Comparison of ENCODE assay signal across 9 cellular contexts in genomic region chr11:118529584-118530175, GRCh38. TPM values are rescaled to one million over a fixed set of nuclear protein-coding genes. Genes with fewer than 3 reads are reported as not detected.
DNase-seq lines count a peak whose midpoint lies in the region; ATAC-seq and TF ChIP-seq lines count a peak whose summit lies in the region.
"Had no signal": no experiment of that assay in that cellular context is flagged by ENCODE, and none has a peak within 500 bp of the region (broad histone marks: within the 10 kb centered on the region; RNA-seq: fewer than 3 reads in every experiment).

No MANE protein-coding gene starts in this region.

- H3K36me3 ChIP-seq in heart right ventricle = peaks cover 0 to 12% (median 0%) of the 10 kb centered on the region in 9 donors
- H3K36me3 ChIP-seq in mesenchymal stem cell (ENCODE audit: control insufficient read depth in 1 of 2, insufficient read depth in 2 of 2, low read depth in 1 of 2, low read length in 2 of 2) = peaks cover 19 to 35% of the 10 kb centered on the region in 2 experiments
- no peaks in the 10 kb centered on the region for H3K36me3 ChIP-seq in upper lobe of right lung

- no peak overlapping the region for H2BK5ac ChIP-seq in mesenchymal stem cell (ENCODE audit: low read depth, low read length, poor library complexity, severe bottlenecking)

- H3K23ac ChIP-seq in mesenchymal stem cell (ENCODE audit: low read length in 2 of 2) = no peak overlapping the region

- DNase-seq in heart right ventricle (no peak), cardiac septum (ENCODE audit: low spot score) (no peak), mesenchymal stem cell (no peak), upper lobe of right lung (no peak), LoVo (ENCODE audit: low spot score) (no peak)
- no peak for DNase-seq in activated naive CD8-positive, alpha-beta T cell treated with anti-CD3 and anti-CD28 coated beads for 36 hours

- intact Hi-C loops in heart right ventricle (cut with DNase I) = loop anchor here in 1 of 10 donors (5.0 kb wide), 1 partner anchor 38 kb away; the partner anchor contains the start of gene IFT46
- intact Hi-C loops in cardiac septum (cut with DNase I) = no loop called here
- intact Hi-C loops in upper lobe of right lung (cut with DNase I) = no loop called here

- no peak for ATAC-seq in heart right ventricle
- no peak for ATAC-seq in upper lobe of right lung
- no peak for ATAC-seq in HG03025 (IDR thresholded peaks at IDR 0.05; ENCODE audit: low FRiP score, unreplicated experiment)
- no peak for ATAC-seq in HG03520 (IDR thresholded peaks at IDR 0.05; ENCODE audit: unreplicated experiment)

- H3K36me3 Mint-ChIP-seq in activated naive CD8-positive, alpha-beta T cell treated with anti-CD3 and anti-CD28 coated beads for 36 hours = no peaks in the 10 kb centered on the region

- H3K4me3 ChIP-seq in heart right ventricle = peak overlapping the region in 9 of 10 donors; percentile 71 to 89 (median 81)
- peak overlapping the region in 1 of 2 experiments; percentile 91 for H3K4me3 ChIP-seq in mesenchymal stem cell (ENCODE audit: insufficient read depth in 1 of 2, low read depth in 1 of 2, low read length in 2 of 2)
- H3K4me3 ChIP-seq in upper lobe of right lung = peak overlapping the region; percentile 76

- no peak for TF ChIP-seq CTCF in heart right ventricle (IDR thresholded peaks at IDR 0.05)
- TF ChIP-seq CTCF in upper lobe of right lung (IDR thresholded peaks at IDR 0.05) = no peak

- H3K9me3 ChIP-seq in heart right ventricle = no peaks in the 10 kb centered on the region
- H3K9me3 ChIP-seq in mesenchymal stem cell (ENCODE audit: control insufficient read depth, low read length) = no peaks in the 10 kb centered on the region
- H3K9me3 ChIP-seq in upper lobe of right lung = no peaks in the 10 kb centered on the region
- H3K9me3 ChIP-seq: thyroid gland had no signal

- H4K8ac ChIP-seq in mesenchymal stem cell (ENCODE audit: low read length) = no peak overlapping the region

- H4K91ac ChIP-seq in mesenchymal stem cell (ENCODE audit: low read length) = no peak overlapping the region

- H2BK15ac ChIP-seq in mesenchymal stem cell (ENCODE audit: low read depth, poor library complexity, severe bottlenecking) = no peak overlapping the region

- H3K27me3 ChIP-seq in heart right ventricle = peaks cover 0 to 14% (median 0%) of the 10 kb centered on the region in 7 donors
- H3K27me3 ChIP-seq in mesenchymal stem cell (ENCODE audit: control insufficient read depth in 1 of 2, insufficient read depth in 1 of 2, low read length in 2 of 2) = no peaks in the 10 kb centered on the region
- no peaks in the 10 kb centered on the region for H3K27me3 ChIP-seq in upper lobe of right lung
- H3K27me3 ChIP-seq: thyroid gland had no signal

- no peaks in the 10 kb centered on the region for H3K9me3 Mint-ChIP-seq in activated naive CD8-positive, alpha-beta T cell treated with anti-CD3 and anti-CD28 coated beads for 36 hours

- H3K4ac ChIP-seq in mesenchymal stem cell (ENCODE audit: low read depth in 1 of 2, low read length in 2 of 2) = no peak overlapping the region

- H3K27me3 Mint-ChIP-seq in activated naive CD8-positive, alpha-beta T cell treated with anti-CD3 and anti-CD28 coated beads for 36 hours = no peaks in the 10 kb centered on the region

- H3K79me1 ChIP-seq in mesenchymal stem cell (replicated peaks; ENCODE audit: low read length, poor library complexity, severe bottlenecking) = peaks cover 37% of the 10 kb centered on the region

- no peak overlapping the region for H2BK12ac ChIP-seq in mesenchymal stem cell (ENCODE audit: low read length in 2 of 2)

- H3K14ac ChIP-seq in mesenchymal stem cell (ENCODE audit: low read length in 2 of 2) = no peak overlapping the region

- H3K18ac ChIP-seq in mesenchymal stem cell (ENCODE audit: low read depth in 1 of 2, low read length in 2 of 2) = no peak overlapping the region

- WGBS in heart right ventricle, 2 donors = 75 to 78% methylated on average over 5 of the region's 5 CpGs
- 69% methylated on average over 5 of the region's 5 CpGs for WGBS in mesenchymal stem cell

- H2AK5ac ChIP-seq in mesenchymal stem cell (ENCODE audit: low read length, severe bottlenecking) = no peak overlapping the region

- H3K27ac ChIP-seq in heart right ventricle = no peak overlapping the region
- H3K27ac ChIP-seq in mesenchymal stem cell (ENCODE audit: low read length, poor library complexity, severe bottlenecking) = no peak overlapping the region
- no peak overlapping the region for H3K27ac ChIP-seq in upper lobe of right lung

- peak overlapping the region; percentile 93 for H3K4me2 ChIP-seq in mesenchymal stem cell (ENCODE audit: low read length, poor library complexity, severe bottlenecking)

- H2AFZ ChIP-seq in mesenchymal stem cell (ENCODE audit: low read depth, low read length) = no peak overlapping the region

- H3K4me1 ChIP-seq in heart right ventricle (peaks cover 4 to 25% (median 18%) of the 10 kb centered on the region in 9 donors), mesenchymal stem cell (ENCODE audit: control insufficient read depth, insufficient read depth, low read depth, low read length) (peaks cover 18% of the 10 kb centered on the region), upper lobe of right lung (peaks cover 23% of the 10 kb centered on the region)

- peaks cover 22% of the 10 kb centered on the region for H3K4me1 Mint-ChIP-seq in activated naive CD8-positive, alpha-beta T cell treated with anti-CD3 and anti-CD28 coated beads for 36 hours

- H3K27ac Mint-ChIP-seq in activated naive CD8-positive, alpha-beta T cell treated with anti-CD3 and anti-CD28 coated beads for 36 hours = peak overlapping the region; percentile 62

- H2BK120ac ChIP-seq in mesenchymal stem cell (ENCODE audit: low read depth, low read length) = no peak overlapping the region

- H3K9ac ChIP-seq in mesenchymal stem cell (ENCODE audit: low read length) = peak overlapping the region; percentile 81

- peak overlapping the region; percentile 86 for H3K4me3 Mint-ChIP-seq in activated naive CD8-positive, alpha-beta T cell treated with anti-CD3 and anti-CD28 coated beads for 36 hours

RNA-seq across cellular contexts. Expression of gene TMEM25, which starts 1.3 kb away (rescaled TPM):
- total RNA-seq in heart right ventricle = 10 to 100 TPM; 10.2 to 16.2 (median 11.5) TPM
- 1 to 10 TPM; 3.9 to 9.3 TPM for polyA plus RNA-seq in heart right ventricle
- total RNA-seq in cardiac septum = 8.0 TPM
- total RNA-seq in activated naive CD8-positive, alpha-beta T cell treated with anti-CD3 and anti-CD28 coated beads for 36 hours = 10 to 100 TPM; 14.2 to 14.7 TPM
- polyA plus RNA-seq in mesenchymal stem cell (2013, experiment 1 of 2) = 17.2 TPM
- 17.5 TPM for polyA plus RNA-seq in mesenchymal stem cell (2013, experiment 2 of 2)
- total RNA-seq in upper lobe of right lung = 26.3 TPM

RNA-seq across cellular contexts. Expression of gene TTC36, which starts 2.4 kb away (rescaled TPM):
- total RNA-seq in heart right ventricle (1 to 10 TPM in 1 of 10 donors, under 1 TPM in 6, not detected in 3; 0.28 to 1.8 (median 0.49) TPM), cardiac septum (0.62 TPM), upper lobe of right lung (1.9 TPM)
- polyA plus RNA-seq in heart right ventricle = under 1 TPM in 1 of 2 donors, not detected in 1; 0.16 TPM
- under 1 TPM; 0.42 to 0.62 TPM for total RNA-seq in activated naive CD8-positive, alpha-beta T cell treated with anti-CD3 and anti-CD28 coated beads for 36 hours
- 0.19 TPM for polyA plus RNA-seq in mesenchymal stem cell (2013, experiment 1 of 2)
- polyA plus RNA-seq in mesenchymal stem cell (2013, experiment 2 of 2) = 0.16 TPM

RNA-seq across cellular contexts. Expression of gene IFT46, which starts 36.1 kb away (rescaled TPM):
- total RNA-seq in heart right ventricle (10 to 100 TPM; 14.0 to 23.4 (median 20.5) TPM), cardiac septum (24.0 TPM), upper lobe of right lung (18.2 TPM)
- polyA plus RNA-seq in heart right ventricle = 10 to 100 TPM; 22.2 to 23.0 TPM
- total RNA-seq in activated naive CD8-positive, alpha-beta T cell treated with anti-CD3 and anti-CD28 coated beads for 36 hours = 10 to 100 TPM; 22.2 to 24.1 TPM
- 19.2 TPM for polyA plus RNA-seq in mesenchymal stem cell (2013, experiment 1 of 2)
- polyA plus RNA-seq in mesenchymal stem cell (2013, experiment 2 of 2) = 18.5 TPM

RNA-seq across cellular contexts. Expression of gene ARCN1, which starts 42.5 kb away (rescaled TPM):
- total RNA-seq in heart right ventricle (100 to 1,000 TPM in 4 of 10 donors, 10 to 100 TPM in 6; 84.8 to 122 (median 98.3) TPM), cardiac septum (118 TPM), upper lobe of right lung (120 TPM)
- polyA plus RNA-seq in heart right ventricle = 10 to 100 TPM; 48.8 to 88.1 TPM
- 100 to 1,000 TPM; 141 to 150 TPM for total RNA-seq in activated naive CD8-positive, alpha-beta T cell treated with anti-CD3 and anti-CD28 coated beads for 36 hours
- 251 TPM for polyA plus RNA-seq in mesenchymal stem cell (2013, experiment 1 of 2)
- polyA plus RNA-seq in mesenchymal stem cell (2013, experiment 2 of 2) = 261 TPM
